Comparison of ENCODE assay signal across 15 cellular contexts in genomic region chr4:173520921-173521473, GRCh38. TPM values are rescaled to one million over a fixed set of nuclear protein-coding genes. Genes with fewer than 3 reads are reported as not detected.
DNase-seq lines count a peak whose midpoint lies in the region; TF ChIP-seq lines count a peak whose summit lies in the region.
"Had no signal": no experiment of that assay in that cellular context is flagged by ENCODE, and none has a peak within 500 bp of the region (broad histone marks: within the 10 kb centered on the region; RNA-seq: fewer than 3 reads in every experiment).

No MANE protein-coding gene starts in this region.

- H3K79me2 ChIP-seq in hepatocyte (peaks cover 22% of the 10 kb centered on the region), smooth muscle cell (ENCODE audit: low read depth) (peaks cover 53% of the 10 kb centered on the region)

- peaks cover 48% of the 10 kb centered on the region for H3F3A ChIP-seq in smooth muscle cell (ENCODE audit: low read depth)

- 36% methylated on average over 10 of the region's 10 CpGs for WGBS in hepatocyte (ENCODE audit: low lambda C conversion rate, missing lambda C conversion rate)
- WGBS in smooth muscle cell (ENCODE audit: low lambda C conversion rate): 9% methylated on average over 10 of the region's 10 CpGs

- H3K36me3 ChIP-seq in H7 (replicated peaks; ENCODE audit: control insufficient read depth, insufficient read depth, low read length) (no peaks in the 10 kb centered on the region), hepatocyte (replicated peaks; ENCODE audit: insufficient read depth, low read depth) (no peaks in the 10 kb centered on the region), smooth muscle cell (ENCODE audit: low read depth) (no peaks in the 10 kb centered on the region)

- no peak overlapping the region for H3K4me3 ChIP-seq in H7 (ENCODE audit: insufficient read depth, low read depth, low read length)
- H3K4me3 ChIP-seq in hepatocyte: no peak overlapping the region
- peak overlapping the region; percentile 93 for H3K4me3 ChIP-seq in smooth muscle cell

- H3K9ac ChIP-seq in smooth muscle cell (ENCODE audit: low read depth): peak overlapping the region; percentile 63
- H3K9ac ChIP-seq: KMS-11 had no signal

- H4K20me1 ChIP-seq in hepatocyte (ENCODE audit: insufficient read depth, poor library complexity, severe bottlenecking): no peaks in the 10 kb centered on the region
- H4K20me1 ChIP-seq in smooth muscle cell (ENCODE audit: low read depth): peaks cover 11% of the 10 kb centered on the region

- H3K9me2 ChIP-seq in hepatocyte (replicated peaks; ENCODE audit: insufficient read depth): no peaks in the 10 kb centered on the region

- H3K27ac ChIP-seq in hepatocyte: peak overlapping the region; percentile 92
- H3K27ac ChIP-seq in smooth muscle cell (ENCODE audit: low read depth): peak overlapping the region; percentile 97
- H3K27ac ChIP-seq: KMS-11 had no signal

- H3K9me3 ChIP-seq in hepatocyte (ENCODE audit: low read depth): no peaks in the 10 kb centered on the region
- no peaks in the 10 kb centered on the region for H3K9me3 ChIP-seq in smooth muscle cell (replicated peaks; ENCODE audit: low read depth)

- H3K4me2 ChIP-seq in hepatocyte (peak overlapping the region; percentile 77), smooth muscle cell (peak overlapping the region; percentile 87)
- H3K4me2 ChIP-seq: KMS-11 had no signal

- H3K4me1 ChIP-seq in hepatocyte (ENCODE audit: insufficient read depth): peaks cover 38% of the 10 kb centered on the region
- H3K4me1 ChIP-seq in smooth muscle cell (ENCODE audit: low read depth): peaks cover 21% of the 10 kb centered on the region

- DNase-seq in H7 (peak; percentile 52), amniotic epithelial cell (ENCODE audit: low read depth) (peak; percentile 69), hepatocyte (ENCODE audit: low spot score) (no peak), smooth muscle cell (lab: John Stamatoyannopoulos, UW; ENCODE audit: unreplicated experiment) (peak; percentile 37), HCEC 1CT (no peak), epidermal melanocyte (ENCODE audit: insufficient read length, low spot score) (no peak)
- DNase-seq in activated CD4-positive, CD25-positive, alpha-beta regulatory T cell treated with anti-CD3 and anti-CD28 coated beads, Interleukin-2, amount 50 U/mL, for 72 hours: no peak
- DNase-seq: activated CD8-positive, alpha-beta memory T cell treated with anti-CD3 and anti-CD28 coated beads, Interleukin-2, amount 50 U/mL, for 48 hours; activated naive CD4-positive, alpha-beta T cell treated with anti-CD3 and anti-CD28 coated beads, Interleukin-2, amount 10 ng/mL, durations not matched to agents 7 days and 5 days; C1 segment of cervical spinal cord; NK-92 treated with Interleukin-12 subunit alpha and Interleukin-12 subunit beta, amount 100 ng/mL, for 24 hours; RPMI8226; T-cell had no signal

- TF ChIP-seq CTCF in hepatocyte (IDR thresholded peaks at IDR 0.05; ENCODE audit: poor library complexity): no peak
- TF ChIP-seq CTCF in smooth muscle cell (IDR thresholded peaks at IDR 0.05; ENCODE audit: borderline replicate concordance, insufficient read depth, poor library complexity, severe bottlenecking): peak; percentile 4

- H2AFZ ChIP-seq in hepatocyte (no peak overlapping the region), smooth muscle cell (ENCODE audit: low read depth) (no peak overlapping the region)

- H3K27me3 ChIP-seq in H7 (ENCODE audit: control insufficient read depth, insufficient read depth, low read length) (peaks cover 100% of the 10 kb centered on the region), hepatocyte (peaks cover 88% of the 10 kb centered on the region), smooth muscle cell (ENCODE audit: low read depth) (no peaks in the 10 kb centered on the region)

RNA-seq across cellular contexts. Expression of gene HAND2, which starts 9.0 kb away (rescaled TPM):
- not detected in 2 replicates for total RNA-seq in H7 (2014; rRNA removed; shearing (Covaris generic))
- total RNA-seq in hepatocyte: 67.9 and 69.7 TPM in 2 replicates
- polyA plus RNA-seq in hepatocyte: 141 and 152 TPM in 2 replicates
- total RNA-seq in smooth muscle cell: 243 and 265 TPM in 2 replicates
- 287 and 324 TPM in 2 replicates for polyA plus RNA-seq in smooth muscle cell
- total RNA-seq: frontal cortex, T-cell had no signal

Comparison
In these comparisons a context has a peak if more than half of its experiments do, and no peak if none do; other contexts are left out.
1. DNase-seq: peak in H7 (single experiment), amniotic epithelial cell (single experiment) and smooth muscle cell (single experiment); none in hepatocyte (single experiment), activated CD4-positive, CD25-positive, alpha-beta regulatory T cell treated with anti-CD3 and anti-CD28 coated beads, Interleukin-2, amount 50 U/mL, for 72 hours (single experiment), HCEC 1CT (single experiment) and epidermal melanocyte (single experiment).
2. RNA of gene HAND2, which starts 9.0 kb away (total RNA-seq): 243 to 265 TPM in smooth muscle cell and 67.9 to 69.7 TPM in hepatocyte; not detected in H7; every median in the first group is over 10 times any median in the second.